31 cellular contexts compared by ENCODE assay signal in the genomic region with DNA sequence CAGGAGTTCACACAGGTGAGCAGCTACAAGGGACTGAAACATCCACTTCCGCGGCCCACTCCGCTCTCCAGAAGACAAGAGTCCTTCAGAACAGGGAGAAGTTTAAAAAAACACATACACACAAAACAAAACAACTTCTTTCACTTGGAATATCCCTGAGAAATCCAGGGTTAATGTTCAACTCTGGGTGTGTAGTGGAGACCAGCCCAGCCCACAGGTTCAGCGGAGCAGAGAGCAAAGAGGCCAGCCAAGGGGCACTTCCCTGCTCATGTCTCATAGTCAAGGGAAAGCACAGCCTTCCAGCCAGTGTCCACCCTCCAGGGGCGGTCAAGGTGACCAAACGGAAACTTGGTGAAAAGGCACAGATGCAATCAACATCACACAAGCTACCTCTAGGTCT. TPM values are rescaled to one million over a fixed set of nuclear protein-coding genes. Genes with fewer than 3 reads are reported as not detected.
DNase-seq lines count a peak whose midpoint lies in the region; ATAC-seq and TF ChIP-seq lines count a peak whose summit lies in the region.
"Had no signal": no experiment of that assay in that cellular context is flagged by ENCODE, and none has a peak within 500 bp of the region (broad histone marks: within the 10 kb centered on the region; RNA-seq: fewer than 3 reads in every experiment).

No MANE protein-coding gene starts in this region.

- H2AFZ ChIP-seq in mesenchymal stem cell (ENCODE audit: low read depth, low read length) = no peak overlapping the region
- H2AFZ ChIP-seq: PC-9 had no signal

- no peak overlapping the region for H3K23ac ChIP-seq in mesenchymal stem cell (ENCODE audit: low read length in 2 of 2)

- no peak overlapping the region for H3K4me3 ChIP-seq in kidney epithelial cell (ENCODE audit: low read depth, low read length)
- no peak overlapping the region for H3K4me3 ChIP-seq in mesenchymal stem cell (ENCODE audit: insufficient read depth in 1 of 2, low read depth in 1 of 2, low read length in 2 of 2)
- H3K4me3 ChIP-seq in thyroid gland (replicated peaks in 1 of 3) = no peak overlapping the region
- H3K4me3 ChIP-seq: BLaER1 treated with 17β-estradiol and CSF1 and Interleukin-3, amounts not matched to agents 10 nM and 100 nM; gastroesophageal sphincter; PC-9; psoas muscle; skin epidermis; tibial nerve had no signal

- no peak overlapping the region for H2AK5ac ChIP-seq in mesenchymal stem cell (ENCODE audit: low read length, severe bottlenecking)

- TF ChIP-seq POLR2A in thyroid gland (IDR thresholded peaks at IDR 0.05) = no peak

- H3K4me1 ChIP-seq in mesenchymal stem cell (ENCODE audit: control insufficient read depth, insufficient read depth, low read depth, low read length) (peaks cover 3% of the 10 kb centered on the region), thyroid gland (peaks cover 12 to 19% of the 10 kb centered on the region in 2 donors)
- H3K4me1 ChIP-seq: BLaER1 treated with 17β-estradiol and CSF1 and Interleukin-3, amounts not matched to agents 10 nM and 100 nM; gastroesophageal sphincter; psoas muscle; tibial nerve had no signal

- no peak overlapping the region for H2BK15ac ChIP-seq in mesenchymal stem cell (ENCODE audit: low read depth, poor library complexity, severe bottlenecking)

- intact Hi-C loops in thyroid gland (cut with DNase I) = no loop called here

- peak overlapping the region; percentile 52 for H3K4me2 ChIP-seq in mesenchymal stem cell (ENCODE audit: low read length, poor library complexity, severe bottlenecking)
- H3K4me2 ChIP-seq: BLaER1 treated with 17β-estradiol and CSF1 and Interleukin-3, amounts not matched to agents 10 nM and 100 nM; PC-9 had no signal

- H3K9me3 ChIP-seq in mesenchymal stem cell (ENCODE audit: control insufficient read depth, low read length) (no peaks in the 10 kb centered on the region), thyroid gland (no peaks in the 10 kb centered on the region)
- H3K9me3 ChIP-seq: BLaER1 treated with 17β-estradiol and CSF1 and Interleukin-3, amounts not matched to agents 10 nM and 100 nM; gastroesophageal sphincter; psoas muscle; tibial nerve had no signal

- H2BK5ac ChIP-seq in mesenchymal stem cell (ENCODE audit: low read depth, low read length, poor library complexity, severe bottlenecking) = peak overlapping the region; percentile 36

- ATAC-seq in GM19395 (IDR thresholded peaks at IDR 0.05; ENCODE audit: unreplicated experiment) = no peak
- ATAC-seq: activated CD4-positive, alpha-beta T cell treated with anti-CD3 and anti-CD28 coated beads for 36 hours; gastroesophageal sphincter; HCT116; psoas muscle; stimulated activated naive CD8-positive, alpha-beta T cell treated with anti-CD3 and anti-CD28 coated beads, Interleukin-15, amount 100 ng/mL, for 72 hours had no signal

- H3K36me3 ChIP-seq in kidney epithelial cell (ENCODE audit: control insufficient read depth, insufficient read depth, low read length) = no peaks in the 10 kb centered on the region
- no peaks in the 10 kb centered on the region for H3K36me3 ChIP-seq in mesenchymal stem cell (ENCODE audit: control insufficient read depth in 1 of 2, insufficient read depth in 2 of 2, low read depth in 1 of 2, low read length in 2 of 2)
- no peaks in the 10 kb centered on the region for H3K36me3 ChIP-seq in thyroid gland
- H3K36me3 ChIP-seq: BLaER1 treated with 17β-estradiol and CSF1 and Interleukin-3, amounts not matched to agents 10 nM and 100 nM; gastroesophageal sphincter; tibial nerve had no signal

- H3K79me1 ChIP-seq in mesenchymal stem cell (replicated peaks; ENCODE audit: low read length, poor library complexity, severe bottlenecking) = no peaks in the 10 kb centered on the region

- H3K27me3 ChIP-seq in kidney epithelial cell (ENCODE audit: control insufficient read depth, insufficient read depth, low read length) (no peaks in the 10 kb centered on the region), mesenchymal stem cell (ENCODE audit: control insufficient read depth in 1 of 2, insufficient read depth in 1 of 2, low read length in 2 of 2) (peaks cover 0 to 12% of the 10 kb centered on the region in 2 experiments), thyroid gland (no peaks in the 10 kb centered on the region)
- H3K27me3 ChIP-seq: BLaER1 treated with 17β-estradiol and CSF1 and Interleukin-3, amounts not matched to agents 10 nM and 100 nM; gastroesophageal sphincter; tibial nerve had no signal

- no peak overlapping the region for H3K27ac ChIP-seq in mesenchymal stem cell (ENCODE audit: low read length, poor library complexity, severe bottlenecking)
- H3K27ac ChIP-seq in thyroid gland = peak overlapping the region in 2 of 3 donors; percentile 9 to 21
- H3K27ac ChIP-seq: BLaER1 treated with 17β-estradiol and CSF1 and Interleukin-3, amounts not matched to agents 10 nM and 100 nM; gastroesophageal sphincter; PC-9; psoas muscle; skin epidermis; tibial nerve had no signal

- no peak overlapping the region for H3K4ac ChIP-seq in mesenchymal stem cell (ENCODE audit: low read depth in 1 of 2, low read length in 2 of 2)

- peak; percentile 17 for DNase-seq in HuH-7 (ENCODE audit: low spot score)
- peak; percentile 74 for DNase-seq in kidney epithelial cell (ENCODE audit: low read depth)
- DNase-seq in mesenchymal stem cell = no peak
- DNase-seq in thyroid gland = peak; percentile 93 to 94
- DNase-seq in activated CD4-positive, alpha-beta T cell treated with anti-CD3 and anti-CD28 coated beads for 1 hour = no peak
- DNase-seq in G401 (ENCODE audit: low spot score) = no peak
- no peak for DNase-seq in NAMALWA (ENCODE audit: low spot score)
- DNase-seq: activated CD4-positive, alpha-beta T cell treated with anti-CD3 and anti-CD28 coated beads for 36 hours; activated gamma-delta T cell; activated naive CD8-positive, alpha-beta T cell treated with anti-CD3 and anti-CD28 coated beads, Interleukin-2, amount 10 ng/mL, durations not matched to agents 7 days and 5 days; activated T-cell treated with anti-CD3 and anti-CD28 coated beads, Interleukin-2, amount 50 U/mL, for 1 hour; caudate nucleus; hypothalamus; immature natural killer cell; IMR-90; mammary epithelial cell; NCI-H1092; NCI-H187 treated with DMSO at 0.1 percent for 48 hours; NK-92 treated with Interleukin-12 subunit alpha and Interleukin-12 subunit beta, amount 100 ng/mL, for 24 hours; PC-9; psoas muscle; SHP77; stimulated activated CD8-positive, alpha-beta memory T cell treated with anti-CD3 and anti-CD28 coated beads, Interleukin-4, amount 100 ng/mL, for 48 hours; stimulated activated naive CD8-positive, alpha-beta T cell treated with anti-CD3 and anti-CD28 coated beads, Interleukin-15, amount 100 ng/mL, for 72 hours had no signal

- no peak overlapping the region for H3K14ac ChIP-seq in mesenchymal stem cell (ENCODE audit: low read length in 2 of 2)

- no peak overlapping the region for H3K18ac ChIP-seq in mesenchymal stem cell (ENCODE audit: low read depth in 1 of 2, low read length in 2 of 2)

- TF ChIP-seq CTCF in kidney epithelial cell (IDR thresholded peaks at IDR 0.05; ENCODE audit: insufficient read depth, low read length, poor library complexity, severe bottlenecking) (no peak), thyroid gland (IDR thresholded peaks at IDR 0.05) (no peak)

- no peak overlapping the region for H4K91ac ChIP-seq in mesenchymal stem cell (ENCODE audit: low read length)

- no peak overlapping the region for H2BK120ac ChIP-seq in mesenchymal stem cell (ENCODE audit: low read depth, low read length)

- 94% methylated on average over 6 of the region's 6 CpGs for WGBS in mesenchymal stem cell
- 35 to 39% methylated on average over 6 of the region's 6 CpGs for WGBS in thyroid gland, 2 donors

- no peak overlapping the region for H4K8ac ChIP-seq in mesenchymal stem cell (ENCODE audit: low read length)

- no peak overlapping the region for H2BK12ac ChIP-seq in mesenchymal stem cell (ENCODE audit: low read length in 2 of 2)

- in situ Hi-C loops in G401 (cut with HindIII; ENCODE audit: low sequenced_read_pairs) = no loop called here

- H3K9ac ChIP-seq in mesenchymal stem cell (ENCODE audit: low read length) = no peak overlapping the region
- H3K9ac ChIP-seq: BLaER1 treated with 17β-estradiol and CSF1 and Interleukin-3, amounts not matched to agents 10 nM and 100 nM had no signal

RNA-seq across cellular contexts. Expression of a gene that starts 41.6 kb away (rescaled TPM):
- total RNA-seq in kidney epithelial cell = 10.7 and 16.4 TPM in 2 replicates
- polyA plus RNA-seq in mesenchymal stem cell (2013, experiment 1 of 2) = 239 TPM
- polyA plus RNA-seq in mesenchymal stem cell (2013, experiment 2 of 2) = 239 TPM
- 10 to 100 TPM in 3 of 4 donors, 1 to 10 TPM in 1; 4.2 to 15.6 (median 10.4) TPM for total RNA-seq in thyroid gland
- total RNA-seq in G401 (2014; rRNA removed; shearing (Covaris generic)) = 16.4 and 18.4 TPM in 2 replicates
- total RNA-seq: activated CD4-positive, alpha-beta T cell treated with anti-CD3 and anti-CD28 coated beads for 36 hours; activated CD8-positive, alpha-beta memory T cell treated with anti-CD3 and anti-CD28 coated beads for 36 hours; activated naive CD8-positive, alpha-beta T cell treated with anti-CD3 and anti-CD28 coated beads, Interleukin-2, amount 10 ng/mL, durations not matched to agents 7 days and 5 days had no signal
- polyA plus RNA-seq: immature natural killer cell had no signal

Comparison
In these comparisons a context has a peak if more than half of its experiments do, and no peak if none do; other contexts are left out.
1. DNase-seq: peak in HuH-7 (single experiment), kidney epithelial cell (single experiment) and thyroid gland (2 of 2); none in mesenchymal stem cell (single experiment), activated CD4-positive, alpha-beta T cell treated with anti-CD3 and anti-CD28 coated beads for 1 hour (single experiment), G401 (single experiment) and NAMALWA (single experiment).